11 cellular contexts compared by ENCODE assay signal in the genomic region with DNA sequence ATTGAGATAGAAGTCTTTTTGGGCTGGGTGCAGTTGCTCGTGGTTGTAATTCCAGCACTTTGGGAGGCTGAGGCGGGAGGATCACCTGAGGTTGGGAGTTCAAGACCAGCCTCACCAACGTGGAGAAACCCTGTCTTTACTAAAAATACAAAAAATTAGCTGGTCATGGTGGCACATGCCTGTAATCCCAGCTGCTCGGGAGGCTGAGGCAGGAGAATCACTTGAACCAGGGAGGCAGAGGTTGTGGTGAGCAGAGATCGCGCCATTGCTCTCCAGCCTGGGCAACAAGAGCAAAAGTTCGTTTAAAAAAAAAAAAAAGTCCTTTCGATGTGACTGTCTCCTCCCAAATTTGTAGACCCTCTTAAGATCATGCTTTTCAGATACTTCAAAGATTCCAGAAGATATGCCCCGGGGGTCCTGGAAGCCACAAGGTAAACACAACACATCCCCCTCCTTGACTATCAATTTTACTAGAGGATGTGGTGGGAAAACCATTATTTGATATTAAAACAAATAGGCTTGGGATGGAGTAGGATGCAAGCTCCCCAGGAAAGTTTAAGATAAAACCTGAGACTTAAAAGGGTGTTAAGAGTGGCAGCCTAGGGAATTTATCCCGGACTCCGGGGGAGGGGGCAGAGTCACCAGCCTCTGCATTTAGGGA. TPM values are rescaled to one million over a fixed set of nuclear protein-coding genes. Genes with fewer than 3 reads are reported as not detected.
DNase-seq lines count a peak whose midpoint lies in the region; ATAC-seq, FAIRE-seq and TF ChIP-seq lines count a peak whose summit lies in the region.
"Not testable (repeated sequence)": the region's sequence is repeated elsewhere in the genome, so short reads cannot be mapped to it uniquely, and the experiment has no call there.
"Had no signal": no experiment of that assay in that cellular context is flagged by ENCODE, and none has a peak within 500 bp of the region (broad histone marks: within the 10 kb centered on the region; RNA-seq: fewer than 3 reads in every experiment).

No MANE protein-coding gene starts in this region.

- in situ Hi-C loops in mammary epithelial cell (cut with MboI; ENCODE audit: low sequenced_read_pairs in 2 of 2) = not testable (repeated sequence)

- not testable (repeated sequence) for TF ChIP-seq CTCF in mammary epithelial cell (conservative IDR thresholded peaks at IDR 0.05 in 1 of 2, IDR thresholded peaks at IDR 0.05 in 1 of 2; ENCODE audit: extremely low read depth in 1 of 2, insufficient read depth in 1 of 2, low read depth in 1 of 2, low read length in 2 of 2); fibroblast of pulmonary artery (IDR thresholded peaks at IDR 0.05; ENCODE audit: low read length, missing control alignments); kidney epithelial cell (IDR thresholded peaks at IDR 0.05; ENCODE audit: insufficient read depth, low read length, poor library complexity, severe bottlenecking); nephron (IDR thresholded peaks at IDR 0.05; ENCODE audit: unreplicated experiment in 3 of 3)

- H3K27ac ChIP-seq in SK-N-MC = not testable (repeated sequence)
- H3K27ac ChIP-seq in mammary epithelial cell (ENCODE audit: insufficient read depth, low read depth, low read length) (peak overlapping the region; percentile 52), small intestine (ENCODE audit: low read depth in 1 of 2, low read length in 1 of 2) (peak overlapping the region; percentile 91 to 99), aorta (ENCODE audit: low read depth in 1 of 2, low read length in 2 of 2) (peak overlapping the region; percentile 38 to 50)

- H3K27me3 ChIP-seq in mammary epithelial cell (ENCODE audit: insufficient read depth, low read length); kidney epithelial cell (ENCODE audit: control insufficient read depth, insufficient read depth, low read length); small intestine (ENCODE audit: control insufficient read depth in 2 of 2, insufficient read depth in 2 of 2, low read length in 2 of 2); aorta (ENCODE audit: control insufficient read depth in 1 of 2, insufficient read depth in 2 of 2, low read length in 1 of 2): not testable (repeated sequence)

- not testable (repeated sequence) for H3K9me3 ChIP-seq in ES-I3 (ENCODE audit: control insufficient read depth, insufficient read depth, low read length); SK-N-MC (ENCODE audit: low read depth, low read length); mammary epithelial cell (replicated peaks; ENCODE audit: insufficient read depth, low read length); small intestine (ENCODE audit: control insufficient read depth, low read depth); aorta (ENCODE audit: control insufficient read depth, low read length)

- peak overlapping the region; percentile 90 to 98 (median 97) for H3K4me3 Mint-ChIP-seq in nephron

- dilution Hi-C loops in mammary epithelial cell (cut with HindIII; ENCODE audit: low sequenced_read_pairs) = loop anchor here (5.0 kb wide), 1 partner anchor 78 kb away; no protein-coding TSS in a partner anchor

- H3K9ac ChIP-seq in ES-I3 (ENCODE audit: low read depth, low read length) (peak overlapping the region; percentile 91), SK-N-MC (ENCODE audit: insufficient read length) (peak overlapping the region; percentile 84), mammary epithelial cell (ENCODE audit: insufficient read depth, low read length) (peak overlapping the region; percentile 57)

- not testable (repeated sequence) for H3K27me3 Mint-ChIP-seq in nephron (ENCODE audit: low read depth)

- peaks cover 31% of the 10 kb centered on the region for H3K4me1 Mint-ChIP-seq in nephron

- not testable (repeated sequence) for H3K36me3 Mint-ChIP-seq in nephron (ENCODE audit: low read depth)

- H3K4me3 ChIP-seq in SK-N-MC (peak overlapping the region; percentile 92), mammary epithelial cell (replicated peaks in 1 of 3; ENCODE audit: insufficient read depth in 1 of 3, low read depth in 2 of 3, low read length in 3 of 3) (peak overlapping the region; percentile 84 to 91 (median 86)), fibroblast of pulmonary artery (replicated peaks; ENCODE audit: low read depth, low read length) (peak overlapping the region; percentile 75), kidney epithelial cell (ENCODE audit: low read depth, low read length) (peak overlapping the region; percentile 73), small intestine (ENCODE audit: low read depth in 1 of 2, low read length in 2 of 2) (peak overlapping the region; percentile 69 to 90), aorta (ENCODE audit: low read length in 2 of 2) (peak overlapping the region in 1 of 2 donors; percentile 96)

- H3K27ac Mint-ChIP-seq in nephron = peak overlapping the region; percentile 95 to 98 (median 97)

- not testable (repeated sequence) for FAIRE-seq in small intestine (lab: Jason Lieb, UNC)

- not testable (repeated sequence) for DNase-seq in SK-N-MC (ENCODE audit: low read depth, low spot score); mammary epithelial cell; fibroblast of pulmonary artery (ENCODE audit: low read depth); kidney epithelial cell (ENCODE audit: low read depth); small intestine
- peak in 1 of 2 donors; percentile 19 for DNase-seq in aorta

- H3K9me3 Mint-ChIP-seq in nephron = not testable (repeated sequence)

- ATAC-seq in aorta (ENCODE audit: low FRiP score) = not testable (repeated sequence)

- H3K4me2 ChIP-seq in mammary epithelial cell (ENCODE audit: insufficient read depth, low read depth, low read length) = peak overlapping the region; percentile 81

- 45% methylated on average over 8 of the region's 11 CpGs for WGBS in mammary epithelial cell (ENCODE audit: low coverage, missing lambda C conversion rate)
- 39 to 48% (median 45%) methylated on average over 11 of the region's 11 CpGs for WGBS in small intestine, 3 donors
- WGBS in aorta, 2 donors = 37 to 39% methylated on average over 11 of the region's 11 CpGs

- CTCF ChIA-PET in mammary epithelial cell (lab: Charles Lee; ENCODE audit: low non-redundant PET) = interaction anchor here (0.7 to 0.9 kb wide), 2 partner anchors 31 to 76 kb away, joined by 3 to 4 read pairs; no protein-coding TSS in a partner anchor

- intact Hi-C loops in mammary epithelial cell (cut with micrococcal nuclease) = not testable (repeated sequence)
- intact Hi-C loops in aorta (cut with DNase I) = loop anchor here in 1 of 2 donors (1.0 kb wide), 1 partner anchor 11 kb away; a partner anchor contains a TSS

- H3K4me1 ChIP-seq in ES-I3 (ENCODE audit: insufficient read depth, low read length) (peaks cover 41% of the 10 kb centered on the region), mammary epithelial cell (ENCODE audit: insufficient read depth, low read length) (peaks cover 13% of the 10 kb centered on the region), small intestine (ENCODE audit: control insufficient read depth in 2 of 2, insufficient read depth in 1 of 2, low read depth in 1 of 2, low read length in 1 of 2) (peaks cover 6 to 11% of the 10 kb centered on the region in 2 donors)
- not testable (repeated sequence) for H3K4me1 ChIP-seq in aorta (ENCODE audit: control insufficient read depth in 1 of 2, insufficient read depth in 2 of 2, low read length in 2 of 2)

- H3K79me2 ChIP-seq in mammary epithelial cell (ENCODE audit: insufficient read depth, low read length) = peaks cover 50% of the 10 kb centered on the region

- not testable (repeated sequence) for BruUV-seq in mammary epithelial cell (replicated peaks; lab: Mats Ljungman, UMichigan)

- H3K36me3 ChIP-seq in ES-I3 (ENCODE audit: insufficient read depth, low read length); SK-N-MC (ENCODE audit: insufficient read depth, low read length); mammary epithelial cell (ENCODE audit: insufficient read depth, low read length); kidney epithelial cell (ENCODE audit: control insufficient read depth, insufficient read depth, low read length); small intestine (ENCODE audit: control insufficient read depth in 2 of 2, insufficient read depth in 2 of 2, low read length in 2 of 2); aorta (ENCODE audit: control insufficient read depth in 1 of 2, insufficient read depth in 2 of 2, low read length in 1 of 2): not testable (repeated sequence)

- H4K20me1 ChIP-seq in mammary epithelial cell (ENCODE audit: insufficient read depth, low read length) = not testable (repeated sequence)

- peak overlapping the region; percentile 91 for H2AFZ ChIP-seq in mammary epithelial cell (ENCODE audit: low read depth, low read length)

RNA-seq across cellular contexts. Expression of a gene that starts 0.6 kb away (rescaled TPM):
- total RNA-seq in mammary epithelial cell (10 to 100 TPM; 54.3 to 66.5 TPM), kidney epithelial cell (44.1 and 47.2 TPM in 2 replicates), aorta (10 to 100 TPM; 73.0 to 74.0 TPM)
- polyA plus RNA-seq in mammary epithelial cell (28.4 TPM), small intestine (10 to 100 TPM; 43.0 to 83.2 (median 56.2) TPM), aorta (10 to 100 TPM; 22.7 to 45.3 TPM)
- polyA minus RNA-seq in mammary epithelial cell = 222 TPM

RNA-seq across cellular contexts. Expression of a gene that starts 11.4 kb away (rescaled TPM):
- 10 to 100 TPM in 1 of 2 donors, 1 to 10 TPM in 1; 8.3 to 13.2 TPM for total RNA-seq in mammary epithelial cell
- polyA plus RNA-seq in mammary epithelial cell = 5.0 TPM
- 6.7 TPM for polyA minus RNA-seq in mammary epithelial cell
- total RNA-seq in kidney epithelial cell = 12.5 and 12.8 TPM in 2 replicates
- 10 to 100 TPM; 20.6 to 35.5 (median 21.6) TPM for polyA plus RNA-seq in small intestine
- 10 to 100 TPM; 21.9 to 22.0 TPM for total RNA-seq in aorta
- polyA plus RNA-seq in aorta = 10 to 100 TPM; 13.3 to 25.5 TPM

RNA-seq across cellular contexts. Expression of a gene that starts 31.0 kb away (rescaled TPM):
- total RNA-seq in mammary epithelial cell (not detected), kidney epithelial cell (2.7 TPM in 1 of 2 replicates, not detected in the other), aorta (1 to 10 TPM in 1 of 2 donors, under 1 TPM in 1; 0.75 to 1.5 TPM)
- polyA plus RNA-seq in mammary epithelial cell (not detected), small intestine (1 to 10 TPM; 3.4 to 7.8 (median 6.5) TPM), aorta (10 to 100 TPM in 1 of 2 donors, under 1 TPM in 1; 0.75 to 30.2 TPM)
- polyA minus RNA-seq in mammary epithelial cell = not detected
- total RNA-seq: activated naive CD4-positive, alpha-beta T cell treated with anti-CD3 and anti-CD28 coated beads for 36 hours; G401; OCI-LY7 had no signal

RNA-seq across cellular contexts. Expression of a gene that starts 31.0 kb away (rescaled TPM):
- total RNA-seq in mammary epithelial cell = 10 to 100 TPM; 10.2 to 36.8 TPM
- 47.4 TPM for polyA plus RNA-seq in mammary epithelial cell
- polyA minus RNA-seq in mammary epithelial cell = 29.8 TPM
- 83.7 and 97.0 TPM in 2 replicates for total RNA-seq in kidney epithelial cell
- 100 to 1,000 TPM in 2 of 3 donors, 10 to 100 TPM in 1; 74.0 to 155 (median 154) TPM for polyA plus RNA-seq in small intestine
- 10 to 100 TPM; 21.6 to 28.2 TPM for total RNA-seq in aorta
- 10 to 100 TPM; 63.9 to 82.4 TPM for polyA plus RNA-seq in aorta

RNA-seq across cellular contexts. Expression of a gene that starts 34.1 kb away (rescaled TPM):
- total RNA-seq in mammary epithelial cell (under 1 TPM; 0.33 to 0.42 TPM), kidney epithelial cell (0.55 and 0.84 TPM in 2 replicates), aorta (1 to 10 TPM; 1.9 to 3.1 TPM)
- polyA plus RNA-seq in mammary epithelial cell (0.10 TPM), small intestine (10 to 100 TPM in 1 of 3 donors, 1 to 10 TPM in 1, under 1 TPM in 1; 0.85 to 27.6 (median 5.4) TPM), aorta (1 to 10 TPM; 4.0 to 9.3 TPM)
- not detected for polyA minus RNA-seq in mammary epithelial cell
